15 cellular contexts compared by ENCODE assay signal in the genomic region with DNA sequence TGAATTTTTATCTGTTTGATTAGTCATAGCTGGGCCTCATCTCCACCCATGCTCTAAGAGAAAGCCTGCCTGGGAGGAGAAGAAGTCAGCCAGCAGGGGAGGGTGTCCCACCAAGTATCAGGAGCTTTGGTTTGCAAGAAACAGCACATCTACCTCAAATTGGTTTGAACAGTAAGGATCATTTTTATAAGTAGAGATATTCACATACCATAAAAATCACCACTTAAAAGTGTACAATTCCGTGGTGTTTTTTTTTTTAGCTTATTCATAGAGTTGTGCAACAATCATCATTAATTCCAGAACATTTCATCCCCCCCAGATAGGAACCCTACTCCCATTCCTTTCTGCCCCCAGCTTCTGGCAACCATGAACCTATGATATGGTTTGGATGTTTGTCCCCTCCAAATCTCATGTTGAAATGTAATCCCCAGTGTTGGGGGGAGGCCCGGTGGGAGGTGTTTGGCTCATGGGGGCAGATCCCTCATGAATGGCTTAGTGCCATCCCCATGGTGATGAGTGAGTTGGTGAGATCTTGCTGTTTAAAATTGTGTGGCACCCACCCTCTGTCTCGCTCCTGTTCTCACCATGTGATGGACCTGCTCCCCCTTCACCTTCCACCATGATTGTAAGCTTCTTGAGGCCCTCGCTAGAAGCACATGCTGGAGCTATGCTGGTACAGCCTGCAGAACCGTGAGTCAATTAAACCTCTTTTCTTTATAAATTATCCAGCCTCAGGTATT. TPM values are rescaled to one million over a fixed set of nuclear protein-coding genes. Genes with fewer than 3 reads are reported as not detected.
DNase-seq lines count a peak whose midpoint lies in the region; ATAC-seq and TF ChIP-seq lines count a peak whose summit lies in the region.
"Had no signal": no experiment of that assay in that cellular context is flagged by ENCODE, and none has a peak within 500 bp of the region (broad histone marks: within the 10 kb centered on the region; RNA-seq: fewer than 3 reads in every experiment).

No MANE protein-coding gene starts in this region.

- H3K9ac ChIP-seq in PC-3 (ENCODE audit: low read length), result no peak overlapping the region

- BruUV-seq in PC-3 (replicated peaks; lab: Mats Ljungman, UMichigan), result no TSS peak

- TF ChIP-seq CTCF in AG04450 (IDR thresholded peaks at IDR 0.05; ENCODE audit: low read depth, low read length), result peak; percentile 42
- peak; percentile 27 for TF ChIP-seq CTCF in HFF-Myc (IDR thresholded peaks at IDR 0.05; ENCODE audit: low read depth, low read length, missing control alignments)
- peak; percentile 63 for TF ChIP-seq CTCF in brain microvascular endothelial cell (IDR thresholded peaks at IDR 0.05; ENCODE audit: low read depth, low read length, missing control alignments)
- no peak for TF ChIP-seq CTCF in PC-3 (conservative IDR thresholded peaks at IDR 0.05; ENCODE audit: low read depth, low read length)

- CTCF ChIA-PET in AG04450 (lab: Charles Lee), result interaction anchor here (1.1 kb wide), 1 partner anchor 401 kb away, joined by 3 read pairs; no protein-coding TSS in a partner anchor
- CTCF ChIA-PET in PC-3 (lab: Charles Lee), result no interaction called here
- CTCF ChIA-PET in HEK293T (lab: Yijun Ruan, JAX), result no interaction called here

- H3K4me3 ChIP-seq in AG04450 (ENCODE audit: low read depth, low read length), result no peak overlapping the region
- H3K4me3 ChIP-seq in HFF-Myc (replicated peaks; ENCODE audit: low read depth, low read length), result no peak overlapping the region
- H3K4me3 ChIP-seq in brain microvascular endothelial cell (ENCODE audit: low read depth, low read length), result no peak overlapping the region
- H3K4me3 ChIP-seq in PC-3 (ENCODE audit: low read length), result no peak overlapping the region
- H3K4me3 ChIP-seq: sigmoid colon, suprapubic skin had no signal

- no peak overlapping the region for H2AFZ ChIP-seq in PC-3 (ENCODE audit: low read length)

- intact Hi-C loops in PC-3 (cut with micrococcal nuclease), result no loop called here

- POLR2A ChIA-PET in AG04450 (lab: Yijun Ruan, JAX), result interaction anchor here (0.6 kb wide), 1 partner anchor 8 kb away, joined by 5 read pairs; no protein-coding TSS in a partner anchor
- POLR2A ChIA-PET in PC-3 (lab: Charles Lee; ENCODE audit: unreplicated experiment), result no interaction called here
- POLR2A ChIA-PET in HEK293T (lab: Yijun Ruan, JAX), result no interaction called here

- H3K4me1 ChIP-seq in PC-3 (ENCODE audit: insufficient read depth, low read length), result no peaks in the 10 kb centered on the region
- H3K4me1 ChIP-seq: sigmoid colon, suprapubic skin had no signal

- no peak for DNase-seq in AG04450 (ENCODE audit: low read depth, low spot score)
- DNase-seq in HFF-Myc (ENCODE audit: extremely low read depth, low read depth), result no peak
- DNase-seq in brain microvascular endothelial cell, result peak; percentile 39
- DNase-seq in hepatic stellate cell (ENCODE audit: low spot score), result peak; percentile 55
- no peak for DNase-seq in CD1c-positive myeloid dendritic cell (ENCODE audit: extremely low spot score)
- no peak for DNase-seq in PC-3
- no peak for DNase-seq in GOT3 (lab: John Stamatoyannopoulos, UW)
- no peak for DNase-seq in HEK293T (ENCODE audit: extremely low spot score)
- DNase-seq: central memory CD4-positive, alpha-beta T cell; GF-D8; NCI-H187 treated with DMSO at 0.1 percent for 48 hours; SHP77 treated with DMSO at 0.1 percent for 48 hours; sigmoid colon; stimulated activated CD4-positive, alpha-beta T cell treated with anti-CD3 and anti-CD28 coated beads, Interleukin-4, amount 100 ng/mL, for 1 hour had no signal

- no peaks in the 10 kb centered on the region for H4K20me1 ChIP-seq in PC-3 (ENCODE audit: low read length)

- H3K27me3 ChIP-seq in AG04450 (ENCODE audit: control insufficient read depth, insufficient read depth, low read length) (no peaks in the 10 kb centered on the region), brain microvascular endothelial cell (replicated peaks) (no peaks in the 10 kb centered on the region), PC-3 (ENCODE audit: low read length) (peaks cover 30% of the 10 kb centered on the region)
- H3K27me3 ChIP-seq: sigmoid colon, suprapubic skin had no signal

- no peaks in the 10 kb centered on the region for H3K79me2 ChIP-seq in PC-3 (ENCODE audit: low read length)

- no peak overlapping the region for H3K4me2 ChIP-seq in PC-3 (ENCODE audit: low read length)

- no peaks in the 10 kb centered on the region for H3K36me3 ChIP-seq in brain microvascular endothelial cell (replicated peaks)
- no peaks in the 10 kb centered on the region for H3K36me3 ChIP-seq in PC-3 (ENCODE audit: low read depth, low read length)
- H3K36me3 ChIP-seq: sigmoid colon, suprapubic skin had no signal

- in situ Hi-C loops in brain microvascular endothelial cell (cut with HindIII; ENCODE audit: low pct_ligation_motif_present, low sequenced_read_pairs), result no loop called here

- ATAC-seq in PC-3, result no peak

- H3K27ac ChIP-seq in AG04450 (ENCODE audit: low read depth, low read length), result no peak overlapping the region
- no peak overlapping the region for H3K27ac ChIP-seq in brain microvascular endothelial cell
- H3K27ac ChIP-seq in PC-3 (ENCODE audit: low read length), result no peak overlapping the region
- H3K27ac ChIP-seq: sigmoid colon, suprapubic skin had no signal

- H3F3A ChIP-seq in PC-3 (ENCODE audit: low read length, unreplicated experiment), result no peaks in the 10 kb centered on the region

- H3K9me3 ChIP-seq in AG04450 (ENCODE audit: control insufficient read depth, insufficient read depth, low read length) (peaks cover 15% of the 10 kb centered on the region), PC-3 (ENCODE audit: low read length) (no peaks in the 10 kb centered on the region)
- H3K9me3 ChIP-seq: suprapubic skin had no signal

- H3K9me2 ChIP-seq in PC-3 (replicated peaks; ENCODE audit: low read length), result no peaks in the 10 kb centered on the region

TF ChIP-seq in HEK293T, 16 proteins besides CTCF, POLR2A, EP300 and RAD21:
- TF ChIP-seq LEF1 (IDR thresholded peaks at IDR 0.05; ENCODE audit: borderline replicate concordance) (no peak), SP1 (IDR thresholded peaks at IDR 0.05) (no peak), FOXM1 (IDR thresholded peaks at IDR 0.05; ENCODE audit: borderline replicate concordance) (no peak), L3MBTL2 (conservative IDR thresholded peaks at IDR 0.05) (no peak), BHLHE40 (IDR thresholded peaks at IDR 0.05; ENCODE audit: borderline replicate concordance) (no peak), NFRKB (IDR thresholded peaks at IDR 0.05) (no peak), FOXK2 (IDR thresholded peaks at IDR 0.05) (no peak), FOXA1 (IDR thresholded peaks at IDR 0.05) (no peak), CTBP1 (IDR thresholded peaks at IDR 0.05; ENCODE audit: borderline replicate concordance) (no peak), ELF4 (IDR thresholded peaks at IDR 0.05) (no peak), ZNF384 (IDR thresholded peaks at IDR 0.05) (no peak)
- TF ChIP-seq, protein P1, sequence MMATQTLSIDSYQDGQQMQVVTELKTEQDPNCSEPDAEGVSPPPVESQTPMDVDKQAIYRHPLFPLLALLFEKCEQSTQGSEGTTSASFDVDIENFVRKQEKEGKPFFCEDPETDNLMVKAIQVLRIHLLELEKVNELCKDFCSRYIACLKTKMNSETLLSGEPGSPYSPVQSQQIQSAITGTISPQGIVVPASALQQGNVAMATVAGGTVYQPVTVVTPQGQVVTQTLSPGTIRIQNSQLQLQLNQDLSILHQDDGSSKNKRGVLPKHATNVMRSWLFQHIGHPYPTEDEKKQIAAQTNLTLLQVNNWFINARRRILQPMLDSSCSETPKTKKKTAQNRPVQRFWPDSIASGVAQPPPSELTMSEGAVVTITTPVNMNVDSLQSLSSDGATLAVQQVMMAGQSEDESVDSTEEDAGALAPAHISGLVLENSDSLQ (IDR thresholded peaks at IDR 0.05), result no peak
TF ChIP-seq in HEK293T: peak in this region for 0.

RNA-seq across cellular contexts. Expression of a gene that starts 36.2 kb away (rescaled TPM):
- polyA plus RNA-seq in AG04450 (2011; rRNA removed), result 22.4 and 34.1 TPM in 2 replicates
- 31.3 and 39.9 TPM in 2 replicates for polyA minus RNA-seq in AG04450 (2011; rRNA and poly(A)+ RNA removed)
- total RNA-seq in PC-3 (2014; rRNA removed), result 21.5 and 25.6 TPM in 2 replicates

Comparison
In these comparisons a context has a peak if more than half of its experiments do, and no peak if none do; other contexts are left out.
1. DNase-seq: peak in brain microvascular endothelial cell (single experiment) and hepatic stellate cell (single experiment); none in AG04450 (single experiment), HFF-Myc (single experiment), CD1c-positive myeloid dendritic cell (single experiment), PC-3 (single experiment), GOT3 (single experiment) and HEK293T (single experiment).